Comparison of ENCODE assay signal across 15 cellular contexts in the genomic region with DNA sequence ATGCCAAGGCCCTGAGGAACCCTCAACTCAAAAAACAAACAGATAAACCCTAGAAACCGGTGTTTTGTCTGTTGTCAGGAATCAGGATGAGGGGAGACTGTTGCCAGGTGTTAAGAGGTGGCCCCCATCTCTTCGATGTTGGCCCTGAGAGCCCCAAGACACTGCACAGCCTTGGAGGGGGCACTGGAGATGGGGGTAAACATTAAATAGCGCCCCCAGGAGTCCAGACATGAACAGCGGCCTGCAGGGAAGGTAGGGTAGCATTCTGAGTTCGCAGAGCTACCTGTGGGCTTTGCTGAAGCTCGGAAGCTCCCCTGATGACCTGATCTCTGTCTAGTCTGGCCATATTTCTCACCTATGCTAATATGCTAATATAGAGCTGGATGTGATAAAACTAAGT.
DNase-seq lines count a peak whose midpoint lies in the region; ATAC-seq and TF ChIP-seq lines count a peak whose summit lies in the region.
"Had no signal": no experiment of that assay in that cellular context is flagged by ENCODE, and none has a peak within 500 bp of the region (broad histone marks: within the 10 kb centered on the region; RNA-seq: fewer than 3 reads in every experiment).

No MANE protein-coding gene starts in this region.

- TF ChIP-seq CTCF in H9 (conservative IDR thresholded peaks at IDR 0.05) (peak; percentile 48), gastroesophageal sphincter (IDR thresholded peaks at IDR 0.05) (no peak), smooth muscle cell (IDR thresholded peaks at IDR 0.05; ENCODE audit: borderline replicate concordance, insufficient read depth, poor library complexity, severe bottlenecking) (peak; percentile 8)

- no peak overlapping the region for H3K18ac ChIP-seq in H9 (ENCODE audit: insufficient read length, low read depth, low read length)

- H3K4me2 ChIP-seq in H9 (ENCODE audit: insufficient read depth, insufficient read length, low read length) (no peak overlapping the region), smooth muscle cell (no peak overlapping the region)

- H3K79me2 ChIP-seq in H9 (ENCODE audit: insufficient read depth, low read length) (no peaks in the 10 kb centered on the region), smooth muscle cell (ENCODE audit: low read depth) (no peaks in the 10 kb centered on the region)

- no peak overlapping the region for H2AFZ ChIP-seq in H9 (ENCODE audit: low read length)
- peak overlapping the region; percentile 37 for H2AFZ ChIP-seq in smooth muscle cell (ENCODE audit: low read depth)

- no peak overlapping the region for H2BK15ac ChIP-seq in H9 (ENCODE audit: low read depth, low read length)

- H3K79me1 ChIP-seq in H9 (ENCODE audit: insufficient read depth, low read depth, low read length, poor library complexity, severe bottlenecking) = no peaks in the 10 kb centered on the region

- no peak overlapping the region for H2BK12ac ChIP-seq in H9 (ENCODE audit: insufficient read length, low read depth, low read length)

- peaks cover 3% of the 10 kb centered on the region for H3F3A ChIP-seq in smooth muscle cell (ENCODE audit: low read depth)

- H4K20me1 ChIP-seq in H9 (ENCODE audit: control insufficient read depth, insufficient read depth, insufficient read length) (no peaks in the 10 kb centered on the region), smooth muscle cell (ENCODE audit: low read depth) (no peaks in the 10 kb centered on the region)

- no peaks in the 10 kb centered on the region for H3K27me3 ChIP-seq in H9 (ENCODE audit: insufficient read depth, low read length)
- H3K27me3 ChIP-seq in adipocyte (replicated peaks; ENCODE audit: control insufficient read depth, insufficient read depth, low read length) = no peaks in the 10 kb centered on the region
- H3K27me3 ChIP-seq in gastroesophageal sphincter = no peaks in the 10 kb centered on the region
- H3K27me3 ChIP-seq in smooth muscle cell (ENCODE audit: low read depth) = no peaks in the 10 kb centered on the region

- no peak overlapping the region for H3K4ac ChIP-seq in H9 (ENCODE audit: low read depth, low read length)

- no peak overlapping the region for H3K4me3 Mint-ChIP-seq in H9
- H3K4me3 Mint-ChIP-seq: CD8-positive, alpha-beta memory T cell; memory B cell; stimulated activated memory B cell treated with anti-CD40 and anti-IgM and Interleukin-4, amounts not matched to agents 10 μg/mL and 1 μg/mL and 100 μg/mL, for 72 hours had no signal

- no peak overlapping the region for H4K8ac ChIP-seq in H9 (replicated peaks; ENCODE audit: insufficient read length, low read depth, low read length)

- no peak overlapping the region for H3K23ac ChIP-seq in H9 (ENCODE audit: insufficient read length, low read depth, low read length)

- H3K4me1 Mint-ChIP-seq in H9 = peaks cover 19 to 40% of the 10 kb centered on the region in 2 experiments
- H3K4me1 Mint-ChIP-seq: CD8-positive, alpha-beta memory T cell; memory B cell; stimulated activated memory B cell treated with anti-CD40 and anti-IgM and Interleukin-4, amounts not matched to agents 10 μg/mL and 1 μg/mL and 100 μg/mL, for 72 hours had no signal

- H3K14ac ChIP-seq in H9 (ENCODE audit: insufficient read depth, low read length) = no peak overlapping the region

- H3K9me3 Mint-ChIP-seq in H9 = no peaks in the 10 kb centered on the region; a peak in 1 of 5 replicates
- H3K9me3 Mint-ChIP-seq: CD8-positive, alpha-beta memory T cell; memory B cell; stimulated activated memory B cell treated with anti-CD40 and anti-IgM and Interleukin-4, amounts not matched to agents 10 μg/mL and 1 μg/mL and 100 μg/mL, for 72 hours had no signal

- no peak overlapping the region for H3K4me3 ChIP-seq in adipocyte (ENCODE audit: low read length)
- no peak overlapping the region for H3K4me3 ChIP-seq in gastroesophageal sphincter
- no peak overlapping the region for H3K4me3 ChIP-seq in smooth muscle cell
- H3K4me3 ChIP-seq: GM12878, K562 had no signal

- H3K4me1 ChIP-seq in H9 (ENCODE audit: insufficient read depth, low read length) = no peaks in the 10 kb centered on the region
- H3K4me1 ChIP-seq in adipocyte (ENCODE audit: control insufficient read depth, insufficient read depth, low read length) = peaks cover 47% of the 10 kb centered on the region
- H3K4me1 ChIP-seq in gastroesophageal sphincter = peaks cover 0 to 47% (median 18%) of the 10 kb centered on the region in 3 donors
- peaks cover 14% of the 10 kb centered on the region for H3K4me1 ChIP-seq in smooth muscle cell (ENCODE audit: low read depth)

- no peak overlapping the region for H4K5ac ChIP-seq in H9 (ENCODE audit: insufficient read length, low read depth, low read length)

- no peak overlapping the region for H3K27ac ChIP-seq in H9 (ENCODE audit: insufficient read length, low read depth, low read length)
- H3K27ac ChIP-seq in gastroesophageal sphincter = peak overlapping the region in 3 of 4 donors; percentile 11 to 63 (median 60)
- no peak overlapping the region for H3K27ac ChIP-seq in smooth muscle cell (ENCODE audit: low read depth)

- no peaks in the 10 kb centered on the region for H3K36me3 Mint-ChIP-seq in H9 (ENCODE audit: insufficient read depth in 1 of 3, low read depth in 3 of 3)
- H3K36me3 Mint-ChIP-seq: CD8-positive, alpha-beta memory T cell; memory B cell; stimulated activated memory B cell treated with anti-CD40 and anti-IgM and Interleukin-4, amounts not matched to agents 10 μg/mL and 1 μg/mL and 100 μg/mL, for 72 hours had no signal

- H3T11ph ChIP-seq in H9 (ENCODE audit: low read length) = no peak overlapping the region

- H2AK5ac ChIP-seq in H9 (ENCODE audit: insufficient read length, low read length) = no peak overlapping the region

- H3K9me3 ChIP-seq in H9 (ENCODE audit: control insufficient read depth, low read depth, low read length) (no peaks in the 10 kb centered on the region), adipocyte (ENCODE audit: control insufficient read depth, low read length) (no peaks in the 10 kb centered on the region), gastroesophageal sphincter (no peaks in the 10 kb centered on the region), smooth muscle cell (replicated peaks; ENCODE audit: low read depth) (no peaks in the 10 kb centered on the region)

- DNase-seq in H9 (no peak), adipocyte (ENCODE audit: low read depth) (no peak), smooth muscle cell (lab: John Stamatoyannopoulos, UW; ENCODE audit: unreplicated experiment) (no peak), dermis blood vessel endothelial cell (no peak), NCI-H2029 treated with DMSO at 0.1 percent for 48 hours (lab: John Stamatoyannopoulos, UW) (no peak), NCI-H1092 treated with DMSO at 0.1 percent for 48 hours (lab: John Stamatoyannopoulos, UW) (no peak)
- DNase-seq: activated CD4-positive, alpha-beta T cell treated with anti-CD3 and anti-CD28 coated beads, Interleukin-2, amount 50 U/mL, for 4 hours; activated T-cell treated with anti-CD3 and anti-CD28 coated beads, Interleukin-2, amount 50 U/mL, for 48 hours; CD8-positive, alpha-beta memory T cell had no signal

- no peak overlapping the region for H2BK20ac ChIP-seq in H9 (ENCODE audit: low read depth, low read length, poor library complexity, severe bottlenecking)

- WGBS in H9 (ENCODE audit: extremely low coverage, insufficient read length, low lambda C conversion rate) = no CpG with 5 or more reads among the region's 6 CpGs
- WGBS in gastroesophageal sphincter (ENCODE audit: low coverage in 1 of 2), 2 donors = 100% methylated on average over 1 to 3 of the region's 6 CpGs
- 79% methylated on average over 6 of the region's 6 CpGs for WGBS in smooth muscle cell (ENCODE audit: low lambda C conversion rate)

- no peak for TF ChIP-seq POLR2A in gastroesophageal sphincter (IDR thresholded peaks at IDR 0.05)

- H3K36me3 ChIP-seq in adipocyte (ENCODE audit: control insufficient read depth, insufficient read depth, low read length, severe bottlenecking) (no peaks in the 10 kb centered on the region), gastroesophageal sphincter (no peaks in the 10 kb centered on the region), smooth muscle cell (ENCODE audit: low read depth) (no peaks in the 10 kb centered on the region)

- no peak overlapping the region for H2BK5ac ChIP-seq in H9 (ENCODE audit: insufficient read length, low read length)

- no peak for ATAC-seq in gastroesophageal sphincter
- ATAC-seq in HG03045 (IDR thresholded peaks at IDR 0.05; ENCODE audit: unreplicated experiment) = no peak
- ATAC-seq: GM12878; K562; stimulated activated memory B cell treated with anti-CD40 and anti-IgM and Interleukin-4, amounts not matched to agents 10 μg/mL and 1 μg/mL and 100 μg/mL, for 72 hours had no signal

- no peak for TF ChIP-seq EP300 in gastroesophageal sphincter (IDR thresholded peaks at IDR 0.05)

- H3K56ac ChIP-seq in H9 (ENCODE audit: insufficient read length, low read depth, low read length) = no peak overlapping the region

- no peak overlapping the region for H4K91ac ChIP-seq in H9 (ENCODE audit: insufficient read length, low read depth, low read length)

- no peak overlapping the region for H3K27ac Mint-ChIP-seq in H9
- H3K27ac Mint-ChIP-seq: CD8-positive, alpha-beta memory T cell; memory B cell; stimulated activated memory B cell treated with anti-CD40 and anti-IgM and Interleukin-4, amounts not matched to agents 10 μg/mL and 1 μg/mL and 100 μg/mL, for 72 hours had no signal

- H3K27me3 Mint-ChIP-seq in H9 (ENCODE audit: low read depth) = peaks cover 2% of the 10 kb centered on the region; the same call in 1 of the 2 replicates

- H3K9ac ChIP-seq in H9 (ENCODE audit: extremely low read depth, insufficient read length, low read length) = no peak overlapping the region
- peak overlapping the region; percentile 35 for H3K9ac ChIP-seq in adipocyte (ENCODE audit: low read length)
- no peak overlapping the region for H3K9ac ChIP-seq in smooth muscle cell (ENCODE audit: low read depth)

- H3K23me2 ChIP-seq in H9 (ENCODE audit: insufficient read length, low read depth, low read length, poor library complexity, severe bottlenecking) = no peaks in the 10 kb centered on the region

- H2BK120ac ChIP-seq in H9 (ENCODE audit: low read depth, low read length, poor library complexity, severe bottlenecking) = no peak overlapping the region

Comparison
In these comparisons a context has a peak if more than half of its experiments do, and no peak if none do; other contexts are left out.
1. H3K27ac ChIP-seq: peak in gastroesophageal sphincter (3 of 4); none in H9 (single experiment) and smooth muscle cell (single experiment).
2. CTCF ChIP-seq: peak in H9 (single experiment) and smooth muscle cell (single experiment); none in gastroesophageal sphincter (0 of 4).